Comparison of ENCODE assay signal across 11 cellular contexts in genomic region chr1:199954701-199955100, GRCh38.
DNase-seq lines count a peak whose midpoint lies in the region; ATAC-seq, FAIRE-seq and TF ChIP-seq lines count a peak whose summit lies in the region.
"Had no signal": no experiment of that assay in that cellular context is flagged by ENCODE, and none has a peak within 500 bp of the region (broad histone marks: within the 10 kb centered on the region; RNA-seq: fewer than 3 reads in every experiment).

No MANE protein-coding gene starts in this region.

- H3K27me3 ChIP-seq in HCT116 (ENCODE audit: insufficient read depth, low read length), result no peaks in the 10 kb centered on the region

- TF ChIP-seq CTCF in HCT116 (IDR thresholded peaks at IDR 0.05 in 2 of 3, conservative IDR thresholded peaks at IDR 0.05 in 1 of 3; ENCODE audit: borderline replicate concordance in 1 of 3, insufficient read depth in 1 of 3, low read depth in 2 of 3, low read length in 2 of 3), result peak; percentile 15 to 55 (median 53); a peak in 4 of 6 replicates
- peak; percentile 51 for TF ChIP-seq CTCF in WTC11 (IDR thresholded peaks at IDR 0.05)

- ATAC-seq in HCT116, result peak; percentile 78
- peak; percentile 100 for ATAC-seq in WTC11
- ATAC-seq in left colon, result peak; percentile 90
- ATAC-seq in GM19397 (IDR thresholded peaks at IDR 0.05; ENCODE audit: unreplicated experiment), result no peak
- ATAC-seq in GM18519 (IDR thresholded peaks at IDR 0.05; ENCODE audit: low FRiP score, unreplicated experiment), result no peak

- no peaks in the 10 kb centered on the region for H4K20me1 ChIP-seq in HCT116 (ENCODE audit: insufficient read depth)

- no peaks in the 10 kb centered on the region for H3K36me3 ChIP-seq in HCT116 (ENCODE audit: control insufficient read depth in 1 of 2, insufficient read depth in 2 of 2, low read length in 2 of 2)

- no peak overlapping the region for H3K4me3 ChIP-seq in HCT116 (replicated peaks in 1 of 2; ENCODE audit: low read depth in 1 of 2, low read length in 2 of 2)

- no peak overlapping the region for H3K27ac ChIP-seq in HCT116 (ENCODE audit: low read depth, low read length)

- H3K9me2 ChIP-seq in HCT116 (ENCODE audit: insufficient read depth), result no peaks in the 10 kb centered on the region

- intact Hi-C loops in HCT116 (cut with micrococcal nuclease), result no loop called here
- intact Hi-C loops in left colon (cut with DNase I, micrococcal nuclease), result no loop called here

- H3K27me3 Mint-ChIP-seq in WTC11 (ENCODE audit: low read depth), result no peaks in the 10 kb centered on the region

- H2AFZ ChIP-seq in HCT116 (ENCODE audit: low read depth, low read length, poor library complexity, severe bottlenecking), result peak overlapping the region; percentile 2

- no TSS peak for BruUV-seq in HCT116 (replicated peaks; lab: Mats Ljungman, UMichigan)

- no peaks in the 10 kb centered on the region for H3K79me2 ChIP-seq in HCT116 (ENCODE audit: insufficient read depth, low read length)

- H3K9ac ChIP-seq in HCT116 (ENCODE audit: low read length), result no peak overlapping the region

- POLR2A ChIA-PET in HCT116 (lab: Charles Lee), result interaction anchor here (0.6 kb wide), 1 partner anchor 128 kb away, joined by 3 read pairs; no protein-coding TSS in a partner anchor
- POLR2A ChIA-PET in WTC11 (lab: Charles Lee), result no interaction called here

- CTCF ChIA-PET in HCT116 (lab: Charles Lee), result interaction anchor here (1.7 kb wide), 1 partner anchor 321 kb away, joined by 4 read pairs; no protein-coding TSS in a partner anchor
- CTCF ChIA-PET in WTC11 (lab: Charles Lee), result interaction anchor here (0.5 to 2.1 kb wide), 19 partner anchors 9 to 561 kb away, joined by 3 to 8 read pairs (median 4); no protein-coding TSS in a partner anchor

- H3K4me2 ChIP-seq in HCT116 (ENCODE audit: low read length), result no peak overlapping the region

- no peak overlapping the region for H3K4me3 Mint-ChIP-seq in WTC11
- H3K4me3 Mint-ChIP-seq: activated CD4-positive, alpha-beta T cell treated with anti-CD3 and anti-CD28 coated beads, Interleukin-2, amount 10 ng/mL, durations not matched to agents 24 days and 14 days had no signal

- H3K36me3 Mint-ChIP-seq in WTC11, result no peaks in the 10 kb centered on the region

- no peaks in the 10 kb centered on the region for H3K4me1 ChIP-seq in HCT116 (ENCODE audit: control insufficient read depth in 1 of 2, insufficient read depth in 2 of 2, low read length in 2 of 2)

- no peak overlapping the region for H3K27ac Mint-ChIP-seq in WTC11
- H3K27ac Mint-ChIP-seq: activated CD4-positive, alpha-beta T cell treated with anti-CD3 and anti-CD28 coated beads, Interleukin-2, amount 10 ng/mL, durations not matched to agents 24 days and 14 days had no signal

- RAD21 ChIA-PET in HCT116 (lab: Charles Lee; ENCODE audit: low non-redundant PET in 1 of 2, low total read pairs in 2 of 2, uncharacterized antibody in 2 of 2, unreplicated experiment in 2 of 2), result no interaction called here

- no peaks in the 10 kb centered on the region for H3K9me3 ChIP-seq in HCT116 (ENCODE audit: control insufficient read depth in 1 of 2, insufficient read depth in 1 of 2, low read depth in 1 of 2, low read length in 2 of 2)

- H3K4me1 Mint-ChIP-seq in WTC11, result peaks cover 21% of the 10 kb centered on the region
- H3K4me1 Mint-ChIP-seq: activated CD4-positive, alpha-beta T cell treated with anti-CD3 and anti-CD28 coated beads, Interleukin-2, amount 10 ng/mL, durations not matched to agents 24 days and 14 days had no signal

- TF ChIP-seq RAD21 in HCT116 (IDR thresholded peaks at IDR 0.05; ENCODE audit: low read depth), result peak; percentile 56

- TF ChIP-seq POLR2A in HCT116 (IDR thresholded peaks at IDR 0.05; ENCODE audit: borderline replicate concordance, extremely low read depth, insufficient read depth, insufficient read length), result no peak

- DNase-seq in D341Med (ENCODE audit: low spot score) (peak; percentile 65), HCT116 (ENCODE audit: low read depth, low spot score) (no peak), WTC11 (ENCODE audit: low spot score) (peak; percentile 83), left colon (peak in 1 of 2 donors; percentile 32), frontal cortex (ENCODE audit: low spot score in 2 of 2) (no peak)
- DNase-seq in activated CD8-positive, alpha-beta memory T cell treated with anti-CD3 and anti-CD28 coated beads, Interleukin-2, amount 50 U/mL, for 4 hours, result no peak
- DNase-seq: activated CD4-positive, alpha-beta T cell treated with anti-CD3 and anti-CD28 coated beads, Interleukin-2, amount 10 ng/mL, durations not matched to agents 24 days and 14 days; cerebellar nuclear complex; NCI-H2081 treated with DMSO at 0.1 percent for 48 hours had no signal

- no peak for FAIRE-seq in frontal cortex (lab: Jason Lieb, UNC)

- H3K9me3 Mint-ChIP-seq in WTC11, result no peaks in the 10 kb centered on the region
- H3K9me3 Mint-ChIP-seq: activated CD4-positive, alpha-beta T cell treated with anti-CD3 and anti-CD28 coated beads, Interleukin-2, amount 10 ng/mL, durations not matched to agents 24 days and 14 days had no signal

TF ChIP-seq in HCT116, 20 proteins besides CTCF, POLR2A, EP300 and RAD21:
- TF ChIP-seq ZFX (IDR thresholded peaks at IDR 0.05) (peak; percentile 21; the same call in 1 of the 2 replicates), JUND (IDR thresholded peaks at IDR 0.05) (no peak)

TF ChIP-seq in WTC11, 78 proteins besides CTCF, POLR2A, EP300 and RAD21:
- TF ChIP-seq AR (CRISPR knock-in tag; IDR thresholded peaks at IDR 0.05) (no peak), FOXP1 (CRISPR knock-in tag; IDR thresholded peaks at IDR 0.05; ENCODE audit: borderline replicate concordance) (no peak), CREB1 (CRISPR knock-in tag; IDR thresholded peaks at IDR 0.05) (no peak), GABPB1 (CRISPR knock-in tag; IDR thresholded peaks at IDR 0.05) (no peak), PRDM15 (CRISPR knock-in tag; IDR thresholded peaks at IDR 0.05) (no peak), ATF3 (CRISPR knock-in tag; conservative IDR thresholded peaks at IDR 0.05) (no peak), MLX (CRISPR knock-in tag; IDR thresholded peaks at IDR 0.05) (no peak)
TF ChIP-seq in WTC11: peak in this region for 0.

Comparison
In these comparisons a context has a peak if more than half of its experiments do, and no peak if none do; other contexts are left out.
1. DNase-seq: peak in D341Med (single experiment) and WTC11 (single experiment); none in HCT116 (single experiment), frontal cortex (0 of 2) and activated CD8-positive, alpha-beta memory T cell treated with anti-CD3 and anti-CD28 coated beads, Interleukin-2, amount 50 U/mL, for 4 hours (single experiment).
2. ATAC-seq: peak in HCT116 (single experiment), WTC11 (single experiment) and left colon (single experiment); none in GM19397 (single experiment) and GM18519 (single experiment).